8 cellular contexts compared by ENCODE assay signal in genomic region chr19:18519962-18520847, GRCh38. TPM values are rescaled to one million over a fixed set of nuclear protein-coding genes. Genes with fewer than 3 reads are reported as not detected.
A peak's percentile ranks its signal among the peaks of the same experiment; 100 is the strongest.
DNase-seq lines count a peak whose midpoint lies in the region; ATAC-seq and TF ChIP-seq lines count a peak whose summit lies in the region.

No MANE protein-coding gene starts in this region.

- DNase-seq in AG08395 (ENCODE audit: low spot score) (peak; percentile 76), NCI-H460 (ENCODE audit: extremely low read depth, low read depth) (peak; percentile 56), endothelial cell (ENCODE audit: low spot score) (peak; percentile 64)
- DNase-seq in activated CD4-positive, alpha-beta memory T cell treated with anti-CD3 and anti-CD28 coated beads for 36 hours, result peak; percentile 72

- H3K27me3 Mint-ChIP-seq in activated CD4-positive, alpha-beta memory T cell treated with anti-CD3 and anti-CD28 coated beads for 36 hours, result no peaks in the 10 kb centered on the region
- H3K27me3 Mint-ChIP-seq in endothelial cell (ENCODE audit: unreplicated experiment), result peaks cover 9% of the 10 kb centered on the region

- no peak for ATAC-seq in HG02610 (IDR thresholded peaks at IDR 0.05; ENCODE audit: unreplicated experiment)

- peak overlapping the region; percentile 96 for H3K9ac ChIP-seq in mucosa of stomach (ENCODE audit: low read length)

- H3K4me3 Mint-ChIP-seq in activated CD4-positive, alpha-beta memory T cell treated with anti-CD3 and anti-CD28 coated beads for 36 hours, result peak overlapping the region; percentile 90
- H3K4me3 Mint-ChIP-seq in endothelial cell (ENCODE audit: unreplicated experiment), result peak overlapping the region; percentile 97

- peak overlapping the region; percentile 100 for H3K4me3 ChIP-seq in GM12875 (ENCODE audit: low read depth, low read length)
- peak overlapping the region; percentile 84 for H3K4me3 ChIP-seq in mucosa of stomach (ENCODE audit: low read length)

- no peaks in the 10 kb centered on the region for H3K9me3 Mint-ChIP-seq in activated CD4-positive, alpha-beta memory T cell treated with anti-CD3 and anti-CD28 coated beads for 36 hours
- H3K9me3 Mint-ChIP-seq in endothelial cell (ENCODE audit: unreplicated experiment), result no peaks in the 10 kb centered on the region

- no peaks in the 10 kb centered on the region for H3K36me3 Mint-ChIP-seq in activated CD4-positive, alpha-beta memory T cell treated with anti-CD3 and anti-CD28 coated beads for 36 hours
- no peaks in the 10 kb centered on the region for H3K36me3 Mint-ChIP-seq in endothelial cell (ENCODE audit: low read depth, unreplicated experiment)

- no peaks in the 10 kb centered on the region for H3K27me3 ChIP-seq in mucosa of stomach (ENCODE audit: control insufficient read depth, insufficient read depth, low read length)

- peak overlapping the region; percentile 20 for H3K27ac ChIP-seq in temporal lobe (ENCODE audit: low read depth, low read length)

- CTCF ChIA-PET in activated CD4-positive, alpha-beta memory T cell treated with anti-CD3 and anti-CD28 coated beads for 36 hours (lab: Charles Lee), result interaction anchor here (0.7 to 4.7 kb wide), 35 partner anchors 9 to 518 kb away, joined by 3 to 91 read pairs (median 5); partner anchors contain the start of genes FKBP8, KXD1, REX1BD and UBA52

- peak overlapping the region; percentile 86 for H3K27ac Mint-ChIP-seq in activated CD4-positive, alpha-beta memory T cell treated with anti-CD3 and anti-CD28 coated beads for 36 hours
- H3K27ac Mint-ChIP-seq in endothelial cell (ENCODE audit: unreplicated experiment), result peak overlapping the region; percentile 96

- peaks cover 13% of the 10 kb centered on the region for H3K4me1 ChIP-seq in mucosa of stomach (ENCODE audit: control insufficient read depth, insufficient read depth, low read length)

- intact Hi-C loops in activated CD4-positive, alpha-beta memory T cell treated with anti-CD3 and anti-CD28 coated beads for 36 hours (cut with micrococcal nuclease), result loop anchor here (2.0 kb wide), 2 partner anchors 13 to 49 kb away; no protein-coding TSS in a partner anchor

- H3K9me3 ChIP-seq in mucosa of stomach (ENCODE audit: control insufficient read depth, low read length), result no peaks in the 10 kb centered on the region

- no peaks in the 10 kb centered on the region for H3K36me3 ChIP-seq in mucosa of stomach (ENCODE audit: control insufficient read depth, insufficient read depth, low read length)

- POLR2A ChIA-PET in activated CD4-positive, alpha-beta memory T cell treated with anti-CD3 and anti-CD28 coated beads for 36 hours (lab: Charles Lee), result interaction anchor here (0.7 to 4.3 kb wide), 13 partner anchors 11 to 683 kb away, joined by 3 to 21 read pairs (median 4); partner anchors contain the start of genes KXD1, NR2C2AP, REX1BD and UPF1

- peaks cover 33% of the 10 kb centered on the region for H3K4me1 Mint-ChIP-seq in activated CD4-positive, alpha-beta memory T cell treated with anti-CD3 and anti-CD28 coated beads for 36 hours (ENCODE audit: low read depth)
- peaks cover 11% of the 10 kb centered on the region for H3K4me1 Mint-ChIP-seq in endothelial cell (ENCODE audit: unreplicated experiment)

- TF ChIP-seq CTCF in GM12875 (IDR thresholded peaks at IDR 0.05; ENCODE audit: borderline replicate concordance, insufficient read depth, low read depth, low read length), result peak; percentile 88
- peak; percentile 37 for TF ChIP-seq CTCF in endothelial cell (IDR thresholded peaks at IDR 0.05; ENCODE audit: unreplicated experiment)

RNA-seq across cellular contexts. Expression of gene ELL, which starts 1.7 kb away (rescaled TPM):
- total RNA-seq in NCI-H460 (2014; rRNA removed; shearing (Covaris generic)), result 6.7 and 8.2 TPM in 2 replicates
- polyA plus RNA-seq in NCI-H460 (2014; cell fraction: nucleus; rRNA removed), result 6.7 and 9.8 TPM in 2 replicates
- total RNA-seq in activated CD4-positive, alpha-beta memory T cell treated with anti-CD3 and anti-CD28 coated beads for 36 hours, result 10 to 100 TPM; 24.7 to 29.7 TPM
- total RNA-seq in endothelial cell (ENCODE audit: unreplicated experiment) (11.0 TPM), temporal lobe (5.2 TPM)

RNA-seq across cellular contexts. Expression of gene FKBP8, which starts 23.2 kb away (rescaled TPM):
- 100.0 and 122 TPM in 2 replicates for total RNA-seq in NCI-H460 (2014; rRNA removed; shearing (Covaris generic))
- 148 and 152 TPM in 2 replicates for polyA plus RNA-seq in NCI-H460 (2014; cell fraction: nucleus; rRNA removed)
- total RNA-seq in activated CD4-positive, alpha-beta memory T cell treated with anti-CD3 and anti-CD28 coated beads for 36 hours, result 100 to 1,000 TPM; 232 to 236 TPM
- 229 TPM for total RNA-seq in endothelial cell (ENCODE audit: unreplicated experiment)
- total RNA-seq in temporal lobe, result 114 TPM

RNA-seq across cellular contexts. Expression of gene KXD1, which starts 37.5 kb away (rescaled TPM):
- total RNA-seq in NCI-H460 (2014; rRNA removed; shearing (Covaris generic)), result 91.5 and 108 TPM in 2 replicates
- polyA plus RNA-seq in NCI-H460 (2014; cell fraction: nucleus; rRNA removed), result 120 and 168 TPM in 2 replicates
- total RNA-seq in activated CD4-positive, alpha-beta memory T cell treated with anti-CD3 and anti-CD28 coated beads for 36 hours, result 100 to 1,000 TPM; 112 to 114 TPM
- total RNA-seq in endothelial cell (ENCODE audit: unreplicated experiment) (105 TPM), temporal lobe (20.9 TPM)

RNA-seq across cellular contexts. Expression of gene UBA52, which starts 51.5 kb away (rescaled TPM):
- 1,097 and 1,144 TPM in 2 replicates for total RNA-seq in NCI-H460 (2014; rRNA removed; shearing (Covaris generic))
- polyA plus RNA-seq in NCI-H460 (2014; cell fraction: nucleus; rRNA removed), result 290 and 461 TPM in 2 replicates
- total RNA-seq in activated CD4-positive, alpha-beta memory T cell treated with anti-CD3 and anti-CD28 coated beads for 36 hours, result 1,000 to 10,000 TPM; 1,569 to 1,601 TPM
- 1,465 TPM for total RNA-seq in endothelial cell (ENCODE audit: unreplicated experiment)
- 313 TPM for total RNA-seq in temporal lobe
